ENCODE assay signal across 8 cellular contexts in genomic region chr13:97224544-97225324, GRCh38. TPM values are rescaled to one million over a fixed set of nuclear protein-coding genes. Genes with fewer than 3 reads are reported as not detected.
A peak's percentile ranks its signal among the peaks of the same experiment; 100 is the strongest.
DNase-seq lines count a peak whose midpoint lies in the region; ATAC-seq, FAIRE-seq and TF ChIP-seq lines count a peak whose summit lies in the region.

No MANE protein-coding gene starts in this region.

- no peaks in the 10 kb centered on the region for H3K9me3 Mint-ChIP-seq in type B pancreatic cell

- peak overlapping the region; percentile 97 for H3K27ac Mint-ChIP-seq in type B pancreatic cell

- DNase-seq in Right ventricle myocardium superior (peak; percentile 45), left cardiac atrium (no peak), OCI-LY7 (ENCODE audit: low spot score) (no peak), cardiac fibroblast (ENCODE audit: low read depth in 2 of 2) (peak; percentile 68 to 79), lung microvascular endothelial cell (ENCODE audit: low read depth in 2 of 2) (peak; percentile 74 to 80), type B pancreatic cell (ENCODE audit: extremely low spot score, unreplicated experiment) (no peak), urothelium cell line (ENCODE audit: low spot score) (no peak), cerebellar nuclear complex (lab: John Stamatoyannopoulos, UW) (no peak)

- BruUV-seq in OCI-LY7 (replicated peaks; lab: Mats Ljungman, UMichigan) = no TSS peak

- H3K27ac ChIP-seq in OCI-LY7 (ENCODE audit: low read depth, low read length, poor library complexity, severe bottlenecking) = peak overlapping the region; percentile 65

- no peaks in the 10 kb centered on the region for H3K27me3 Mint-ChIP-seq in type B pancreatic cell

- H3K36me3 Mint-ChIP-seq in type B pancreatic cell = peaks cover 13% of the 10 kb centered on the region

- peak overlapping the region; percentile 72; the same call in 1 of the 2 replicates for H2AFZ ChIP-seq in OCI-LY7 (ENCODE audit: low read length)

- H3K4me2 ChIP-seq in OCI-LY7 (ENCODE audit: low read length) = peak overlapping the region; percentile 94

- peak overlapping the region; percentile 98 for H3K4me3 Mint-ChIP-seq in type B pancreatic cell

- POLR2A ChIA-PET in OCI-LY7 (lab: Charles Lee) = interaction anchor here (0.6 to 1.7 kb wide), 9 partner anchors 44 to 729 kb away, joined by 3 to 8 read pairs (median 5); partner anchors contain the start of gene IPO5

- H3K9me2 ChIP-seq in OCI-LY7 (ENCODE audit: insufficient read depth, low read length) = no peaks in the 10 kb centered on the region

- H3K4me1 Mint-ChIP-seq in type B pancreatic cell (ENCODE audit: unreplicated experiment) = peaks cover 38% of the 10 kb centered on the region

- peak; percentile 30 for ATAC-seq in Right ventricle myocardium superior (ENCODE audit: poor library complexity)
- no peak for ATAC-seq in left cardiac atrium

- peaks cover 39% of the 10 kb centered on the region for H3K4me1 ChIP-seq in OCI-LY7 (ENCODE audit: insufficient read depth, low read length, poor library complexity, severe bottlenecking)

- CTCF ChIA-PET in OCI-LY7 (lab: Charles Lee; ENCODE audit: unreplicated experiment) = no interaction called here

- no peak for FAIRE-seq in urothelium cell line (lab: Jason Lieb, UNC)

- TF ChIP-seq CTCF in OCI-LY7 (conservative IDR thresholded peaks at IDR 0.05; ENCODE audit: low read length) (no peak), cardiac fibroblast (IDR thresholded peaks at IDR 0.05; ENCODE audit: low read depth, low read length) (no peak), type B pancreatic cell (conservative IDR thresholded peaks at IDR 0.05) (no peak)

- intact Hi-C loops in Right ventricle myocardium superior (cut with DNase I) (loop anchor here (5.0 kb wide), 2 partner anchors 118 to 133 kb away; no protein-coding TSS in a partner anchor), left cardiac atrium (cut with DNase I) (loop anchor here (5.0 to 10.0 kb wide), 3 partner anchors 118 to 210 kb away; partner anchors contain the start of gene RAP2A (in 1 of the 2)), OCI-LY7 (cut with micrococcal nuclease; ENCODE audit: unreplicated experiment) (loop anchor here (2.0 to 10.0 kb wide), 2 partner anchors 120 to 208 kb away; no protein-coding TSS in a partner anchor)

- no peaks in the 10 kb centered on the region for H3K9me3 ChIP-seq in OCI-LY7 (ENCODE audit: low read length)

- peak overlapping the region; percentile 89 for H3K4me3 ChIP-seq in OCI-LY7 (ENCODE audit: low read depth, low read length, poor library complexity, severe bottlenecking)
- H3K4me3 ChIP-seq in cardiac fibroblast (replicated peaks in 1 of 2; ENCODE audit: low read depth in 2 of 2, low read length in 2 of 2) = peak overlapping the region; percentile 67 to 74

- H3K79me2 ChIP-seq in OCI-LY7 (ENCODE audit: insufficient read depth, low read depth, low read length) = peaks cover 56% of the 10 kb centered on the region

- H3K36me3 ChIP-seq in OCI-LY7 (ENCODE audit: insufficient read depth, low read length) = no peaks in the 10 kb centered on the region

- H4K20me1 ChIP-seq in OCI-LY7 (ENCODE audit: insufficient read depth, low read length) = no peaks in the 10 kb centered on the region

RNA-seq across cellular contexts. Expression of gene MBNL2, which starts 2.6 kb away (rescaled TPM):
- 69.3 TPM for total RNA-seq in Right ventricle myocardium superior
- total RNA-seq in left cardiac atrium = 10 to 100 TPM; 52.0 to 60.3 TPM
- 1.6 and 2.7 TPM in 2 replicates for total RNA-seq in OCI-LY7 (2014; rRNA removed; shearing (Covaris generic))
- 7.4 and 8.7 TPM in 2 replicates for total RNA-seq in OCI-LY7 (2022)
- total RNA-seq in lung microvascular endothelial cell = 30.9 and 46.6 TPM in 2 replicates
- 43.7 and 81.7 TPM in 2 replicates for total RNA-seq in type B pancreatic cell (ENCODE audit: low replicate concordance)

Comparison
In these comparisons a context has a peak if more than half of its experiments do, and no peak if none do; other contexts are left out.
1. DNase-seq: peak in Right ventricle myocardium superior (single experiment), cardiac fibroblast (2 of 2) and lung microvascular endothelial cell (2 of 2); none in left cardiac atrium (single experiment), OCI-LY7 (single experiment), type B pancreatic cell (single experiment), urothelium cell line (single experiment) and cerebellar nuclear complex (0 of 2).